In the genomic region with DNA sequence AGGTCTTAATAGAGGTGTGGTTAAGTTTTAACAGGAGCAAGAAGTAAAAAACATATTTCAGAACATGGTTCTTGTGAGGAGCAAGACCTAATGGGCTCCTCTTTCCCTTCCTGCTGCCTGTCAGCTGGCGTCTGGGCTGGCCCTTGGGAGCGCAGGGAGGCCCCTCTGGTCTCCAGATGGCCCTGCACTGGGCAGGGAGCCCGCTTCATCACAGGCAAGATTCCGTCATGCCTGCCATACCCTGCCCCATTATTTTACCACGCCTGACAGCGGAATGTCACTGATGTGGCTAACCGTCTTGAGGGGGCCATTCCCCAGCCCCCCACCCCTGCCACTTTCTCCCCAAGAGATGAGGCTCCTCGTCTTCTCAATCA, we compare ENCODE assay signal across 1 cellular context.
A peak's percentile ranks its signal among the peaks of the same experiment; 100 is the strongest.
TF ChIP-seq lines count a peak whose summit lies in the region.

No MANE protein-coding gene starts in this region.

TF ChIP-seq in SK-N-SH treated with all-trans-retinoic acid at 6 μM for 48 hours, 23 proteins besides CTCF, POLR2A, EP300 and RAD21 (continued from another document):
- TF ChIP-seq, protein P1, sequence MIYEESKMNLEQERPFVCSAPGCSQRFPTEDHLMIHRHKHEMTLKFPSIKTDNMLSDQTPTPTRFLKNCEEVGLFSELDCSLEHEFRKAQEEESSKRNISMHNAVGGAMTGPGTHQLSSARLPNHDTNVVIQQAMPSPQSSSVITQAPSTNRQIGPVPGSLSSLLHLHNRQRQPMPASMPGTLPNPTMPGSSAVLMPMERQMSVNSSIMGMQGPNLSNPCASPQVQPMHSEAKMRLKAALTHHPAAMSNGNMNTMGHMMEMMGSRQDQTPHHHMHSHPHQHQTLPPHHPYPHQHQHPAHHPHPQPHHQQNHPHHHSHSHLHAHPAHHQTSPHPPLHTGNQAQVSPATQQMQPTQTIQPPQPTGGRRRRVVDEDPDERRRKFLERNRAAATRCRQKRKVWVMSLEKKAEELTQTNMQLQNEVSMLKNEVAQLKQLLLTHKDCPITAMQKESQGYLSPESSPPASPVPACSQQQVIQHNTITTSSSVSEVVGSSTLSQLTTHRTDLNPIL (CRISPR knock-in tag; IDR thresholded peaks at IDR 0.05; ENCODE audit: low read depth), result no peak
- TF ChIP-seq ISL1 (CRISPR knock-in tag; IDR thresholded peaks at IDR 0.05) (0 out of 2 replicates have a peak, but pooled peaks have one; percentile 19), ZNF70 (CRISPR knock-in tag; IDR thresholded peaks at IDR 0.05) (no peak), ZFP30 (CRISPR knock-in tag; IDR thresholded peaks at IDR 0.05) (no peak), RARB (CRISPR knock-in tag; IDR thresholded peaks at IDR 0.05) (no peak), PPARA (CRISPR knock-in tag; IDR thresholded peaks at IDR 0.05; ENCODE audit: borderline replicate concordance) (no peak), ZNF8 (CRISPR knock-in tag; IDR thresholded peaks at IDR 0.05) (no peak)
- TF ChIP-seq, protein P2, sequence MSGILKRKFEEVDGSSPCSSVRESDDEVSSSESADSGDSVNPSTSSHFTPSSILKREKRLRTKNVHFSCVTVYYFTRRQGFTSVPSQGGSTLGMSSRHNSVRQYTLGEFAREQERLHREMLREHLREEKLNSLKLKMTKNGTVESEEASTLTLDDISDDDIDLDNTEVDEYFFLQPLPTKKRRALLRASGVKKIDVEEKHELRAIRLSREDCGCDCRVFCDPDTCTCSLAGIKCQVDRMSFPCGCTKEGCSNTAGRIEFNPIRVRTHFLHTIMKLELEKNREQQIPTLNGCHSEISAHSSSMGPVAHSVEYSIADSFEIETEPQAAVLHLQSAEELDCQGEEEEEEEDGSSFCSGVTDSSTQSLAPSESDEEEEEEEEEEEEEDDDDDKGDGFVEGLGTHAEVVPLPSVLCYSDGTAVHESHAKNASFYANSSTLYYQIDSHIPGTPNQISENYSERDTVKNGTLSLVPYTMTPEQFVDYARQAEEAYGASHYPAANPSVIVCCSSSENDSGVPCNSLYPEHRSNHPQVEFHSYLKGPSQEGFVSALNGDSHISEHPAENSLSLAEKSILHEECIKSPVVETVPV (CRISPR knock-in tag; IDR thresholded peaks at IDR 0.05), result no peak
- TF ChIP-seq, protein P3, sequence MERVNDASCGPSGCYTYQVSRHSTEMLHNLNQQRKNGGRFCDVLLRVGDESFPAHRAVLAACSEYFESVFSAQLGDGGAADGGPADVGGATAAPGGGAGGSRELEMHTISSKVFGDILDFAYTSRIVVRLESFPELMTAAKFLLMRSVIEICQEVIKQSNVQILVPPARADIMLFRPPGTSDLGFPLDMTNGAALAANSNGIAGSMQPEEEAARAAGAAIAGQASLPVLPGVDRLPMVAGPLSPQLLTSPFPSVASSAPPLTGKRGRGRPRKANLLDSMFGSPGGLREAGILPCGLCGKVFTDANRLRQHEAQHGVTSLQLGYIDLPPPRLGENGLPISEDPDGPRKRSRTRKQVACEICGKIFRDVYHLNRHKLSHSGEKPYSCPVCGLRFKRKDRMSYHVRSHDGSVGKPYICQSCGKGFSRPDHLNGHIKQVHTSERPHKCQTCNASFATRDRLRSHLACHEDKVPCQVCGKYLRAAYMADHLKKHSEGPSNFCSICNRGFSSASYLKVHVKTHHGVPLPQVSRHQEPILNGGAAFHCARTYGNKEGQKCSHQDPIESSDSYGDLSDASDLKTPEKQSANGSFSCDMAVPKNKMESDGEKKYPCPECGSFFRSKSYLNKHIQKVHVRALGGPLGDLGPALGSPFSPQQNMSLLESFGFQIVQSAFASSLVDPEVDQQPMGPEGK (CRISPR knock-in tag; IDR thresholded peaks at IDR 0.05; ENCODE audit: borderline replicate concordance), result peak; percentile 99
